ENCODE assay signal across 14 cellular contexts in genomic region chr9:90007516-90008430, GRCh38.
DNase-seq lines count a peak whose midpoint lies in the region; ATAC-seq and TF ChIP-seq lines count a peak whose summit lies in the region.
"Had no signal": no experiment of that assay in that cellular context is flagged by ENCODE, and none has a peak within 500 bp of the region (broad histone marks: within the 10 kb centered on the region; RNA-seq: fewer than 3 reads in every experiment).

No MANE protein-coding gene starts in this region.

- no peaks in the 10 kb centered on the region for H3K36me3 ChIP-seq in RWPE2 (ENCODE audit: low read depth)
- H3K36me3 ChIP-seq: esophagus squamous epithelium had no signal

- TF ChIP-seq CTCF in RWPE2 (IDR thresholded peaks at IDR 0.05; ENCODE audit: poor library complexity, severe bottlenecking): no peak

- peak; percentile 97 for ATAC-seq in RWPE2 (ENCODE audit: low read depth)
- no peak for ATAC-seq in GM18861 (IDR thresholded peaks at IDR 0.05; ENCODE audit: unreplicated experiment)
- no peak for ATAC-seq in GM21717 (IDR thresholded peaks at IDR 0.05; ENCODE audit: unreplicated experiment)
- ATAC-seq: activated CD4-positive, alpha-beta T cell treated with anti-CD3 and anti-CD28 coated beads for 36 hours had no signal

- no peak overlapping the region for H3K4me3 ChIP-seq in RWPE2 (ENCODE audit: severe bottlenecking)
- H3K4me3 ChIP-seq: esophagus squamous epithelium had no signal

- no peaks in the 10 kb centered on the region for H3K27me3 ChIP-seq in RWPE2 (ENCODE audit: insufficient read depth, poor library complexity, severe bottlenecking)

- H3K4me1 ChIP-seq in RWPE2 (ENCODE audit: insufficient read depth, poor library complexity, severe bottlenecking): peaks cover 8% of the 10 kb centered on the region

- H3K9me3 ChIP-seq in RWPE2 (ENCODE audit: severe bottlenecking): no peaks in the 10 kb centered on the region
- H3K9me3 ChIP-seq: esophagus squamous epithelium had no signal

- peak overlapping the region; percentile 15 for H3K27ac ChIP-seq in RWPE2 (ENCODE audit: poor library complexity, severe bottlenecking)

- peak; percentile 2 for DNase-seq in EL
- DNase-seq in RWPE2 (ENCODE audit: low spot score): no peak
- peak; percentile 16 for DNase-seq in fibroblast of the conjunctiva (ENCODE audit: low read depth)
- DNase-seq in renal cortical epithelial cell (ENCODE audit: low read depth): peak; percentile 82
- no peak for DNase-seq in NCI-H146 treated with DMSO at 0.1 percent for 48 hours (lab: John Stamatoyannopoulos, UW; ENCODE audit: unreplicated experiment)
- DNase-seq in OCI-M1 (lab: John Stamatoyannopoulos, UW): no peak
- DNase-seq: activated CD4-positive, alpha-beta T cell treated with anti-CD3 and anti-CD28 coated beads for 36 hours; activated naive CD4-positive, alpha-beta T cell treated with anti-CD3 and anti-CD28 coated beads, Interleukin-2, amount 10 ng/mL, durations not matched to agents 7 days and 5 days; DMS153; esophagus squamous epithelium; NCI-H187 treated with DMSO at 0.1 percent for 48 hours; SHP77 had no signal

Comparison
In these comparisons a context has a peak if more than half of its experiments do, and no peak if none do; other contexts are left out.
1. DNase-seq: peak in EL (single experiment), fibroblast of the conjunctiva (single experiment) and renal cortical epithelial cell (single experiment); none in RWPE2 (single experiment), NCI-H146 treated with DMSO at 0.1 percent for 48 hours (single experiment) and OCI-M1 (single experiment).